ENCODE assay signal across 9 cellular contexts in the genomic region with DNA sequence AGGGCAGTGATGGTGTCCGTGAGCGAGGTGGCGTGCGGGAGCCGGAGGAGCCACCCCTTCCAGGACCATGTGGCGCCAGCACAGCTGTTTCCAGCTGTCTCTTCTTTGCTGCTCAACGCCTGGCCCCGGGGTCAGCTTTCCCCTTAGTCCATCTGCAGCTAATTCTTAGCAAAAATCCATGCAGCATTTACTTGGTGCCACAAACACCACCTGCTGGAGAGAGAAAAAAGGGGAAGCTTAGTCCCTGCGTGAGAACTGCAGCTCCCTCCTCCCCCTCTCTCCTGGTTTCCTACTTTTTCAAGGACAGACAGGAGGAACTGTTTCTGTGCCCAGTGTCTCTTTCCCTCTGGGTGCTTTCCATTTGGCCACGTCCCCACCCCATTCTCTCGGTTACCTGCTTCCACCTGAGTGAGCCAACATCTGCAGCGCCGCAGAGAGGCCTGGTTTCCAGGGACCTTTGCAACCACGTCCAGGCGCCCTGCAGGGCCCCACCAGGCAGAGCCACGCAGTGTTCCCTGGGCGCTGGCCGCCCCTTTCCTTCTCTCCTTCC. TPM values are rescaled to one million over a fixed set of nuclear protein-coding genes. Genes with fewer than 3 reads are reported as not detected.
DNase-seq lines count a peak whose midpoint lies in the region; ATAC-seq and TF ChIP-seq lines count a peak whose summit lies in the region.
"Had no signal": no experiment of that assay in that cellular context is flagged by ENCODE, and none has a peak within 500 bp of the region (broad histone marks: within the 10 kb centered on the region; RNA-seq: fewer than 3 reads in every experiment).

No MANE protein-coding gene starts in this region.

- no peak overlapping the region for H3K23ac ChIP-seq in mesendoderm (ENCODE audit: low read length)

- no peak overlapping the region for H3K4me2 ChIP-seq in mesendoderm (ENCODE audit: low read length)

- in situ Hi-C loops in GM13977 (cut with MboI; ENCODE audit: low pct_unique_long_range_greater_than_20kb, low sequenced_read_pairs, unreplicated experiment) = no loop called here

- no peak overlapping the region for H3K18ac ChIP-seq in mesendoderm (ENCODE audit: low read length)

- no peaks in the 10 kb centered on the region for H3K79me2 ChIP-seq in mesendoderm (ENCODE audit: control insufficient read depth, insufficient read depth, low read length)

- no peaks in the 10 kb centered on the region for H3K36me3 ChIP-seq in mesendoderm (ENCODE audit: control insufficient read depth, insufficient read depth, low read length)

- intact Hi-C loops in activated T-helper 1 cell treated with anti-CD3 and anti-CD28 coated beads, Interleukin-12 subunit alpha, Interleukin-12 subunit beta, Interleukin-2, Interleukin-4 antibody, amounts not matched to agents 30 ng/mL and 10 ng/mL and 1 ng/mL, durations not matched to agents 14 hours and 24 hours and 36 hours (cut with micrococcal nuclease) = no loop called here

- H3K4me1 Mint-ChIP-seq in activated T-helper 1 cell treated with anti-CD3 and anti-CD28 coated beads, Interleukin-12 subunit alpha, Interleukin-12 subunit beta, Interleukin-2, Interleukin-4 antibody, amounts not matched to agents 30 ng/mL and 10 ng/mL and 1 ng/mL, durations not matched to agents 14 hours and 24 hours and 36 hours (ENCODE audit: low read depth) = no peaks in the 10 kb centered on the region

- no peak overlapping the region for H2BK120ac ChIP-seq in mesendoderm (ENCODE audit: low read depth, low read length)

- no peak for TF ChIP-seq CTCF in GM13977 (IDR thresholded peaks at IDR 0.05; ENCODE audit: extremely low read depth, insufficient read depth, missing control alignments)

- WGBS in mesendoderm (ENCODE audit: extremely low coverage, insufficient coverage, low lambda C conversion rate) = no CpG with 5 or more reads among the region's 18 CpGs

- H3K79me1 ChIP-seq in mesendoderm (ENCODE audit: low read length) = no peaks in the 10 kb centered on the region

- no peak overlapping the region for H3K27ac Mint-ChIP-seq in activated T-helper 1 cell treated with anti-CD3 and anti-CD28 coated beads, Interleukin-12 subunit alpha, Interleukin-12 subunit beta, Interleukin-2, Interleukin-4 antibody, amounts not matched to agents 30 ng/mL and 10 ng/mL and 1 ng/mL, durations not matched to agents 14 hours and 24 hours and 36 hours

- no peak overlapping the region for H2BK5ac ChIP-seq in mesendoderm (ENCODE audit: low read length)

- no peaks in the 10 kb centered on the region for H3K36me3 Mint-ChIP-seq in activated T-helper 1 cell treated with anti-CD3 and anti-CD28 coated beads, Interleukin-12 subunit alpha, Interleukin-12 subunit beta, Interleukin-2, Interleukin-4 antibody, amounts not matched to agents 30 ng/mL and 10 ng/mL and 1 ng/mL, durations not matched to agents 14 hours and 24 hours and 36 hours (ENCODE audit: low read depth)

- no peak overlapping the region for H3K4me3 ChIP-seq in mesendoderm (ENCODE audit: low read length)

- no peaks in the 10 kb centered on the region for H3K9me3 Mint-ChIP-seq in activated T-helper 1 cell treated with anti-CD3 and anti-CD28 coated beads, Interleukin-12 subunit alpha, Interleukin-12 subunit beta, Interleukin-2, Interleukin-4 antibody, amounts not matched to agents 30 ng/mL and 10 ng/mL and 1 ng/mL, durations not matched to agents 14 hours and 24 hours and 36 hours

- DNase-seq in DMS53 (lab: John Stamatoyannopoulos, UW) = peak; percentile 78
- DNase-seq in NAMALWA (ENCODE audit: low spot score) = peak; percentile 57
- DNase-seq in astrocyte of the hippocampus (ENCODE audit: low read depth, low spot score) = peak; percentile 43
- DNase-seq in mesendoderm = peak; percentile 51
- DNase-seq in activated effector memory CD4-positive, alpha-beta T cell treated with anti-CD3 and anti-CD28 coated beads, Interleukin-2, amount 50 U/mL, for 16 hours = no peak
- no peak for DNase-seq in GM13977 (ENCODE audit: low spot score)
- DNase-seq in activated T-helper 1 cell treated with anti-CD3 and anti-CD28 coated beads, Interleukin-12 subunit alpha, Interleukin-12 subunit beta, Interleukin-2, Interleukin-4 antibody, amounts not matched to agents 30 ng/mL and 10 ng/mL and 1 ng/mL, durations not matched to agents 14 hours and 24 hours and 36 hours (ENCODE audit: low spot score) = no peak

- no peak overlapping the region for H2AK5ac ChIP-seq in mesendoderm (ENCODE audit: low read length)

- no peak overlapping the region for H3K56ac ChIP-seq in mesendoderm (ENCODE audit: low read length)

- H3K4ac ChIP-seq in mesendoderm (ENCODE audit: low read depth, low read length) = no peak overlapping the region

- no peak overlapping the region for H4K5ac ChIP-seq in mesendoderm (ENCODE audit: low read length)

- no peak overlapping the region for H3K27ac ChIP-seq in mesendoderm (ENCODE audit: low read depth, low read length)

- H3K27me3 ChIP-seq in mesendoderm (ENCODE audit: insufficient read depth, low read length, poor library complexity) = no peaks in the 10 kb centered on the region

- no peak overlapping the region for H3K4me3 Mint-ChIP-seq in activated T-helper 1 cell treated with anti-CD3 and anti-CD28 coated beads, Interleukin-12 subunit alpha, Interleukin-12 subunit beta, Interleukin-2, Interleukin-4 antibody, amounts not matched to agents 30 ng/mL and 10 ng/mL and 1 ng/mL, durations not matched to agents 14 hours and 24 hours and 36 hours

- H2BK15ac ChIP-seq in mesendoderm (replicated peaks; ENCODE audit: low read depth) = no peak overlapping the region

- no peak overlapping the region for H4K8ac ChIP-seq in mesendoderm (ENCODE audit: low read depth, low read length)

- H3K9ac ChIP-seq in mesendoderm (ENCODE audit: low read length) = no peak overlapping the region

- ATAC-seq in GM19397 (IDR thresholded peaks at IDR 0.05; ENCODE audit: unreplicated experiment) = no peak

- peaks cover 6% of the 10 kb centered on the region for H3K27me3 Mint-ChIP-seq in activated T-helper 1 cell treated with anti-CD3 and anti-CD28 coated beads, Interleukin-12 subunit alpha, Interleukin-12 subunit beta, Interleukin-2, Interleukin-4 antibody, amounts not matched to agents 30 ng/mL and 10 ng/mL and 1 ng/mL, durations not matched to agents 14 hours and 24 hours and 36 hours (ENCODE audit: insufficient read depth)

- H3K4me1 ChIP-seq in mesendoderm (ENCODE audit: control insufficient read depth, low read depth, low read length) = no peaks in the 10 kb centered on the region

RNA-seq across cellular contexts. Expression of gene SLC6A19, which starts 3.4 kb away (rescaled TPM):
- polyA plus RNA-seq in mesendoderm (2013, experiment 1 of 2) = not detected
- not detected for polyA plus RNA-seq in mesendoderm (2013, experiment 2 of 2)
- total RNA-seq in activated T-helper 1 cell treated with anti-CD3 and anti-CD28 coated beads, Interleukin-12 subunit alpha, Interleukin-12 subunit beta, Interleukin-2, Interleukin-4 antibody, amounts not matched to agents 30 ng/mL and 10 ng/mL and 1 ng/mL, durations not matched to agents 14 hours and 24 hours and 36 hours = not detected in 2 replicates
- total RNA-seq: dermis microvascular lymphatic vessel endothelial cell had no signal

RNA-seq across cellular contexts. Expression of gene SLC6A18, which starts 20.4 kb away (rescaled TPM):
- polyA plus RNA-seq in mesendoderm (2013, experiment 1 of 2) = not detected
- not detected for polyA plus RNA-seq in mesendoderm (2013, experiment 2 of 2)
- not detected in 2 replicates for total RNA-seq in activated T-helper 1 cell treated with anti-CD3 and anti-CD28 coated beads, Interleukin-12 subunit alpha, Interleukin-12 subunit beta, Interleukin-2, Interleukin-4 antibody, amounts not matched to agents 30 ng/mL and 10 ng/mL and 1 ng/mL, durations not matched to agents 14 hours and 24 hours and 36 hours
- total RNA-seq: dermis microvascular lymphatic vessel endothelial cell had no signal

Comparison
In these comparisons a context has a peak if more than half of its experiments do, and no peak if none do; other contexts are left out.
1. DNase-seq: peak in DMS53 (single experiment), NAMALWA (single experiment), astrocyte of the hippocampus (single experiment) and mesendoderm (single experiment); none in activated effector memory CD4-positive, alpha-beta T cell treated with anti-CD3 and anti-CD28 coated beads, Interleukin-2, amount 50 U/mL, for 16 hours (single experiment), GM13977 (single experiment) and activated T-helper 1 cell treated with anti-CD3 and anti-CD28 coated beads, Interleukin-12 subunit alpha, Interleukin-12 subunit beta, Interleukin-2, Interleukin-4 antibody, amounts not matched to agents 30 ng/mL and 10 ng/mL and 1 ng/mL, durations not matched to agents 14 hours and 24 hours and 36 hours (single experiment).